ENCODE assay signal across 1 cellular context in the genomic region with DNA sequence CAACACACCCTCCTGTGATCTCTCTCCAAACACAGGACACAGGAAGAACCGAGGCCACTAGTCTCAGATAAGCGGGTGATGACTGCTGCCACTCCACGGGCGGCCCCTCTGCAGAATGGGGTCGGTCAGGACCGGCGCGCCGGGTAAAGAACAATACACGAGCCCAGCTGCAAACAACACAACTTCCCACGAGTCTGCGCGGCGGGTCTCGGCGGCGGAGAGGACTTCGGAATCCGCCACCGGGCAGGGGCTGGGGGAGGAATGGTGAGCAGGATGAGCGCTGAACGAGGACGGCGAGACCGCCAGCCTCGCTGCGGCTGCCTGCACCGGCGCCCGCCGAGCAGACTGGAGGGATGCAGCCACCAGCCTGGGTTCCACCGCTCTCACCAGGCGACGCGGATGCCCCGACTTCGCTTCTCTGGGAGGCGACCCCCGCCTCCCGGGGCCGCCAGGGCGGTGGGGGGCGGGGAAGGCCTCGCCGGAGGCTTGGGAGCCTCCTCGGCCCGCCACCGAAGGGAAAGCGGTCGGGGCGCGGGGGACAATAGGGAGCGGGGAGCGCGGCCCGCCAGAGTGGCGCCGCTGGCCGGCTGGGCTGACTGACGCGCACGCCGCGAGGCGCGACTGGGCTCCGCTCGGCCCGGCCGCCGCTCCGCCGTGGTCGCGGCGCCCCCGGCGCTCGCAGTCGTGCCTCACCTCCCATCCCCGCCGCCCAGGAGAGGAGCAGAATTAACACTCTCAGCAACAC.
TF ChIP-seq lines count a peak whose summit lies in the region.

No MANE protein-coding gene starts in this region.

TF ChIP-seq in HepG2, 621 proteins besides CTCF, POLR2A, EP300 and RAD21 (continued from another document and continues in another):
- TF ChIP-seq ZBTB7A (CRISPR knock-in tag; IDR thresholded peaks at IDR 0.05) (peak; percentile 13; the same call in 1 of the 2 replicates), ZNF709 (CRISPR knock-in tag; IDR thresholded peaks at IDR 0.05) (0 out of 2 replicates have a peak, but pooled peaks have one; percentile 13), RELA (CRISPR knock-in tag; IDR thresholded peaks at IDR 0.05) (no peak), POGZ (CRISPR knock-in tag; IDR thresholded peaks at IDR 0.05) (no peak), EEA1 (CRISPR knock-in tag; IDR thresholded peaks at IDR 0.05; ENCODE audit: borderline replicate concordance) (peak; percentile 44; the same call in 1 of the 2 replicates), GATA4 (IDR thresholded peaks at IDR 0.05; ENCODE audit: borderline replicate concordance, low read depth) (0 out of 2 replicates have a peak, but pooled peaks have one; percentile 26), ZNF232 (CRISPR knock-in tag; IDR thresholded peaks at IDR 0.05; ENCODE audit: borderline replicate concordance) (no peak), ELF1 (CRISPR knock-in tag; IDR thresholded peaks at IDR 0.05) (no peak), TGIF2 (CRISPR knock-in tag; IDR thresholded peaks at IDR 0.05) (no peak), MED13 (CRISPR knock-in tag; IDR thresholded peaks at IDR 0.05) (peak; percentile 20), SOX13 (IDR thresholded peaks at IDR 0.05) (no peak), SOX13 (CRISPR knock-in tag; conservative IDR thresholded peaks at IDR 0.05 in 1 of 2, IDR thresholded peaks at IDR 0.05 in 1 of 2) (peak in 1 of 2 experiments; percentile 38; a peak in 2 of 4 replicates), ZFP90 (CRISPR knock-in tag; IDR thresholded peaks at IDR 0.05; ENCODE audit: borderline replicate concordance) (no peak; the same call in 1 of the 2 replicates), SAP130 (CRISPR knock-in tag; IDR thresholded peaks at IDR 0.05; ENCODE audit: low read depth) (peak; percentile 45; the same call in 1 of the 2 replicates), HNRNPLL (IDR thresholded peaks at IDR 0.05; ENCODE audit: low read depth, low read length, poor library complexity, severe bottlenecking) (peak; percentile 32), ERF (CRISPR knock-in tag; IDR thresholded peaks at IDR 0.05) (peak; percentile 37; the same call in 1 of the 2 replicates), CCDC6 (CRISPR knock-in tag; IDR thresholded peaks at IDR 0.05) (peak; percentile 45; the same call in 1 of the 2 replicates), KDM4B (CRISPR knock-in tag; IDR thresholded peaks at IDR 0.05) (no peak), ZFX (CRISPR knock-in tag; IDR thresholded peaks at IDR 0.05; ENCODE audit: low read depth) (peak; percentile 36), ZNF792 (CRISPR knock-in tag; IDR thresholded peaks at IDR 0.05) (no peak), ZNF629 (CRISPR knock-in tag; conservative IDR thresholded peaks at IDR 0.05) (no peak; the same call in 1 of the 2 replicates), ZNF124 (CRISPR knock-in tag; IDR thresholded peaks at IDR 0.05) (no peak), ZFP36L2 (CRISPR knock-in tag; IDR thresholded peaks at IDR 0.05) (no peak), PPARG (CRISPR knock-in tag; conservative IDR thresholded peaks at IDR 0.05) (no peak), GZF1 (CRISPR knock-in tag; IDR thresholded peaks at IDR 0.05) (no peak), ZNF615 (CRISPR knock-in tag; IDR thresholded peaks at IDR 0.05; ENCODE audit: borderline replicate concordance) (no peak), KDM2A (CRISPR knock-in tag; IDR thresholded peaks at IDR 0.05; ENCODE audit: borderline replicate concordance, low read depth) (no peak; the same call in 1 of the 2 replicates), KMT2A (CRISPR knock-in tag; IDR thresholded peaks at IDR 0.05) (peak; percentile 80; the same call in 1 of the 2 replicates), FLYWCH1 (CRISPR knock-in tag; IDR thresholded peaks at IDR 0.05) (no peak), GTF2F1 (IDR thresholded peaks at IDR 0.05; ENCODE audit: low read length) (no peak), DNMT3B (CRISPR knock-in tag; conservative IDR thresholded peaks at IDR 0.05) (no peak), CBX2 (IDR thresholded peaks at IDR 0.05; ENCODE audit: low read depth, low read length) (no peak), CBX2 (CRISPR knock-in tag; IDR thresholded peaks at IDR 0.05; ENCODE audit: low read depth) (no peak), SALL2 (CRISPR knock-in tag; IDR thresholded peaks at IDR 0.05) (no peak), AGO2 (optimal IDR thresholded peaks at IDR 0.05; ENCODE audit: low read depth, low read length) (peak; percentile 78), ZNF441 (CRISPR knock-in tag; IDR thresholded peaks at IDR 0.05; ENCODE audit: borderline replicate concordance) (peak; percentile 98), ZNF207 (IDR thresholded peaks at IDR 0.05; ENCODE audit: borderline replicate concordance) (no peak)
- TF ChIP-seq, protein P1, sequence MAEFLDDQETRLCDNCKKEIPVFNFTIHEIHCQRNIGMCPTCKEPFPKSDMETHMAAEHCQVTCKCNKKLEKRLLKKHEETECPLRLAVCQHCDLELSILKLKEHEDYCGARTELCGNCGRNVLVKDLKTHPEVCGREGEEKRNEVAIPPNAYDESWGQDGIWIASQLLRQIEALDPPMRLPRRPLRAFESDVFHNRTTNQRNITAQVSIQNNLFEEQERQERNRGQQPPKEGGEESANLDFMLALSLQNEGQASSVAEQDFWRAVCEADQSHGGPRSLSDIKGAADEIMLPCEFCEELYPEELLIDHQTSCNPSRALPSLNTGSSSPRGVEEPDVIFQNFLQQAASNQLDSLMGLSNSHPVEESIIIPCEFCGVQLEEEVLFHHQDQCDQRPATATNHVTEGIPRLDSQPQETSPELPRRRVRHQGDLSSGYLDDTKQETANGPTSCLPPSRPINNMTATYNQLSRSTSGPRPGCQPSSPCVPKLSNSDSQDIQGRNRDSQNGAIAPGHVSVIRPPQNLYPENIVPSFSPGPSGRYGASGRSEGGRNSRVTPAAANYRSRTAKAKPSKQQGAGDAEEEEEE (CRISPR knock-in tag; IDR thresholded peaks at IDR 0.05; ENCODE audit: borderline replicate concordance), result no peak
- TF ChIP-seq, protein P2, sequence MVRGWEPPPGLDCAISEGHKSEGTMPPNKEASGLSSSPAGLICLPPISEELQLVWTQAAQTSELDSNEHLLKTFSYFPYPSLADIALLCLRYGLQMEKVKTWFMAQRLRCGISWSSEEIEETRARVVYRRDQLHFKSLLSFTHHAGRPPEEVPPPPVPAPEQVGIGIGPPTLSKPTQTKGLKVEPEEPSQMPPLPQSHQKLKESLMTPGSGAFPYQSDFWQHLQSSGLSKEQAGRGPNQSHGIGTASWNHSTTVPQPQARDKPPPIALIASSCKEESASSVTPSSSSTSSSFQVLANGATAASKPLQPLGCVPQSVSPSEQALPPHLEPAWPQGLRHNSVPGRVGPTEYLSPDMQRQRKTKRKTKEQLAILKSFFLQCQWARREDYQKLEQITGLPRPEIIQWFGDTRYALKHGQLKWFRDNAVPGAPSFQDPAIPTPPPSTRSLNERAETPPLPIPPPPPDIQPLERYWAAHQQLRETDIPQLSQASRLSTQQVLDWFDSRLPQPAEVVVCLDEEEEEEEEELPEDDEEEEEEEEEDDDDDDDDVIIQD (CRISPR knock-in tag; IDR thresholded peaks at IDR 0.05; ENCODE audit: low read depth), result no peak
- TF ChIP-seq, protein P3, sequence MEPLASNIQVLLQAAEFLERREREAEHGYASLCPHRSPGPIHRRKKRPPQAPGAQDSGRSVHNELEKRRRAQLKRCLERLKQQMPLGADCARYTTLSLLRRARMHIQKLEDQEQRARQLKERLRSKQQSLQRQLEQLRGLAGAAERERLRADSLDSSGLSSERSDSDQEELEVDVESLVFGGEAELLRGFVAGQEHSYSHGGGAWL (CRISPR knock-in tag; IDR thresholded peaks at IDR 0.05), result 0 out of 2 replicates have a peak, but pooled peaks have one; percentile 4
- TF ChIP-seq, protein P4, sequence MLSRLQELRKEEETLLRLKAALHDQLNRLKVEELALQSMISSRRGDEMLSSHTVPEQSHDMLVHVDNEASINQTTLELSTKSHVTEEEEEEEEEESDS (CRISPR knock-in tag; IDR thresholded peaks at IDR 0.05; ENCODE audit: borderline replicate concordance), result no peak
- TF ChIP-seq, protein P5, sequence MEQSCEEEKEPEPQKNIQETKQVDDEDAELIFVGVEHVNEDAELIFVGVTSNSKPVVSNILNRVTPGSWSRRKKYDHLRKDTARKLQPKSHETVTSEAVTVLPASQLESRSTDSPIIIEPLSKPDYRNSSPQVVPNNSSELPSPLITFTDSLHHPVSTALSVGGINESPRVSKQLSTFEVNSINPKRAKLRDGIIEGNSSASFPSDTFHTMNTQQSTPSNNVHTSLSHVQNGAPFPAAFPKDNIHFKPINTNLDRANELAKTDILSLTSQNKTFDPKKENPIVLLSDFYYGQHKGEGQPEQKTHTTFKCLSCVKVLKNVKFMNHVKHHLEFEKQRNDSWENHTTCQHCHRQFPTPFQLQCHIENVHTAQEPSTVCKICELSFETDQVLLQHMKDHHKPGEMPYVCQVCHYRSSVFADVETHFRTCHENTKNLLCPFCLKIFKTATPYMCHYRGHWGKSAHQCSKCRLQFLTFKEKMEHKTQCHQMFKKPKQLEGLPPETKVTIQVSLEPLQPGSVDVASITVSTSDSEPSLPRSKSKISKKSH (CRISPR knock-in tag; IDR thresholded peaks at IDR 0.05; ENCODE audit: borderline replicate concordance), result no peak; the same call in none of the 2 replicates
- TF ChIP-seq, protein P6, sequence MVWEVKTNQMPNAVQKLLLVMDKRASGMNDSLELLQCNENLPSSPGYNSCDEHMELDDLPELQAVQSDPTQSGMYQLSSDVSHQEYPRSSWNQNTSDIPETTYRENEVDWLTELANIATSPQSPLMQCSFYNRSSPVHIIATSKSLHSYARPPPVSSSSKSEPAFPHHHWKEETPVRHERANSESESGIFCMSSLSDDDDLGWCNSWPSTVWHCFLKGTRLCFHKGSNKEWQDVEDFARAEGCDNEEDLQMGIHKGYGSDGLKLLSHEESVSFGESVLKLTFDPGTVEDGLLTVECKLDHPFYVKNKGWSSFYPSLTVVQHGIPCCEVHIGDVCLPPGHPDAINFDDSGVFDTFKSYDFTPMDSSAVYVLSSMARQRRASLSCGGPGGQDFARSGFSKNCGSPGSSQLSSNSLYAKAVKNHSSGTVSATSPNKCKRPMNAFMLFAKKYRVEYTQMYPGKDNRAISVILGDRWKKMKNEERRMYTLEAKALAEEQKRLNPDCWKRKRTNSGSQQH (CRISPR knock-in tag; IDR thresholded peaks at IDR 0.05; ENCODE audit: low read depth), result 0 out of 2 replicates have a peak, but pooled peaks have one; percentile 15
- TF ChIP-seq, protein P7, sequence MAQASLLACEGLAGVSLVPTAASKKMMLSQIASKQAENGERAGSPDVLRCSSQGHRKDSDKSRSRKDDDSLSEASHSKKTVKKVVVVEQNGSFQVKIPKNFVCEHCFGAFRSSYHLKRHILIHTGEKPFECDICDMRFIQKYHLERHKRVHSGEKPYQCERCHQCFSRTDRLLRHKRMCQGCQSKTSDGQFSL (CRISPR knock-in tag; IDR thresholded peaks at IDR 0.05), result no peak
- TF ChIP-seq, protein P8, sequence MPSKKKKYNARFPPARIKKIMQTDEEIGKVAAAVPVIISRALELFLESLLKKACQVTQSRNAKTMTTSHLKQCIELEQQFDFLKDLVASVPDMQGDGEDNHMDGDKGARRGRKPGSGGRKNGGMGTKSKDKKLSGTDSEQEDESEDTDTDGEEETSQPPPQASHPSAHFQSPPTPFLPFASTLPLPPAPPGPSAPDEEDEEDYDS (CRISPR knock-in tag; IDR thresholded peaks at IDR 0.05), result 0 out of 2 replicates have a peak, but pooled peaks have one; percentile 18
- TF ChIP-seq, protein P9, sequence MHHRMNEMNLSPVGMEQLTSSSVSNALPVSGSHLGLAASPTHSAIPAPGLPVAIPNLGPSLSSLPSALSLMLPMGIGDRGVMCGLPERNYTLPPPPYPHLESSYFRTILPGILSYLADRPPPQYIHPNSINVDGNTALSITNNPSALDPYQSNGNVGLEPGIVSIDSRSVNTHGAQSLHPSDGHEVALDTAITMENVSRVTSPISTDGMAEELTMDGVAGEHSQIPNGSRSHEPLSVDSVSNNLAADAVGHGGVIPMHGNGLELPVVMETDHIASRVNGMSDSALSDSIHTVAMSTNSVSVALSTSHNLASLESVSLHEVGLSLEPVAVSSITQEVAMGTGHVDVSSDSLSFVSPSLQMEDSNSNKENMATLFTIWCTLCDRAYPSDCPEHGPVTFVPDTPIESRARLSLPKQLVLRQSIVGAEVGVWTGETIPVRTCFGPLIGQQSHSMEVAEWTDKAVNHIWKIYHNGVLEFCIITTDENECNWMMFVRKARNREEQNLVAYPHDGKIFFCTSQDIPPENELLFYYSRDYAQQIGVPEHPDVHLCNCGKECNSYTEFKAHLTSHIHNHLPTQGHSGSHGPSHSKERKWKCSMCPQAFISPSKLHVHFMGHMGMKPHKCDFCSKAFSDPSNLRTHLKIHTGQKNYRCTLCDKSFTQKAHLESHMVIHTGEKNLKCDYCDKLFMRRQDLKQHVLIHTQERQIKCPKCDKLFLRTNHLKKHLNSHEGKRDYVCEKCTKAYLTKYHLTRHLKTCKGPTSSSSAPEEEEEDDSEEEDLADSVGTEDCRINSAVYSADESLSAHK (CRISPR knock-in tag; IDR thresholded peaks at IDR 0.05; ENCODE audit: borderline replicate concordance), result no peak
- TF ChIP-seq, protein P10, sequence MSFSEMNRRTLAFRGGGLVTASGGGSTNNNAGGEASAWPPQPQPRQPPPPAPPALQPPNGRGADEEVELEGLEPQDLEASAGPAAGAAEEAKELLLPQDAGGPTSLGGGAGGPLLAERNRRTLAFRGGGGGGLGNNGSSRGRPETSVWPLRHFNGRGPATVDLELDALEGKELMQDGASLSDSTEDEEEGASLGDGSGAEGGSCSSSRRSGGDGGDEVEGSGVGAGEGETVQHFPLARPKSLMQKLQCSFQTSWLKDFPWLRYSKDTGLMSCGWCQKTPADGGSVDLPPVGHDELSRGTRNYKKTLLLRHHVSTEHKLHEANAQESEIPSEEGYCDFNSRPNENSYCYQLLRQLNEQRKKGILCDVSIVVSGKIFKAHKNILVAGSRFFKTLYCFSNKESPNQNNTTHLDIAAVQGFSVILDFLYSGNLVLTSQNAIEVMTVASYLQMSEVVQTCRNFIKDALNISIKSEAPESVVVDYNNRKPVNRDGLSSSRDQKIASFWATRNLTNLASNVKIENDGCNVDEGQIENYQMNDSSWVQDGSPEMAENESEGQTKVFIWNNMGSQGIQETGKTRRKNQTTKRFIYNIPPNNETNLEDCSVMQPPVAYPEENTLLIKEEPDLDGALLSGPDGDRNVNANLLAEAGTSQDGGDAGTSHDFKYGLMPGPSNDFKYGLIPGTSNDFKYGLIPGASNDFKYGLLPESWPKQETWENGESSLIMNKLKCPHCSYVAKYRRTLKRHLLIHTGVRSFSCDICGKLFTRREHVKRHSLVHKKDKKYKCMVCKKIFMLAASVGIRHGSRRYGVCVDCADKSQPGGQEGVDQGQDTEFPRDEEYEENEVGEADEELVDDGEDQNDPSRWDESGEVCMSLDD (CRISPR knock-in tag; IDR thresholded peaks at IDR 0.05; ENCODE audit: borderline replicate concordance), result no peak
- TF ChIP-seq, protein P11, sequence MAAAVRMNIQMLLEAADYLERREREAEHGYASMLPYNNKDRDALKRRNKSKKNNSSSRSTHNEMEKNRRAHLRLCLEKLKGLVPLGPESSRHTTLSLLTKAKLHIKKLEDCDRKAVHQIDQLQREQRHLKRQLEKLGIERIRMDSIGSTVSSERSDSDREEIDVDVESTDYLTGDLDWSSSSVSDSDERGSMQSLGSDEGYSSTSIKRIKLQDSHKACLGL (CRISPR knock-in tag; IDR thresholded peaks at IDR 0.05), result peak; percentile 65; the same call in 1 of the 2 replicates
